8 cellular contexts compared by ENCODE assay signal in the genomic region with DNA sequence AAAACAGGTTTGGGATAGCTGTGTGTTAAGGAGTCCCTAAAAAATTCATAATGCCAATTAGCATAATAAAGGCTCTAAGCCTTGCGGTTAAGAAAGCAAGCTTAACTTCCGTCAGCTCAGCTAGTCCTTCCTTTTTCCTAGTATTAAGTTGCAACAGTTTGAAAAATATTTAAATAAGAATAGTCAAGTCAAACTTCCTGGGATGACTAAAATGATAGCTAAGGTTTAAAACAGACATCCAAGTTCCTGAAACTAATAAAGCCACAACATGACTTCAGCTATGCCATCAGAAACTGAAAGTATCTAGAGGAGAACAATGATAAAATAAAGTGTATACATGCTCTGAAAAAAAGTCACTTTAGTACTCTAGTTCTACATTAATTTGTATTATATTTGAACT. TPM values are rescaled to one million over a fixed set of nuclear protein-coding genes. Genes with fewer than 3 reads are reported as not detected.
DNase-seq lines count a peak whose midpoint lies in the region; ATAC-seq and TF ChIP-seq lines count a peak whose summit lies in the region.

No MANE protein-coding gene starts in this region.

- peak overlapping the region; percentile 96 for H3K4me2 ChIP-seq in GM23248 (ENCODE audit: unreplicated experiment)

- H3K79me2 ChIP-seq in GM23248 (ENCODE audit: insufficient read depth): peaks cover 83% of the 10 kb centered on the region

- H3K9ac ChIP-seq in GM23248: peak overlapping the region; percentile 97
- no peak overlapping the region for H3K9ac ChIP-seq in rectal smooth muscle tissue (ENCODE audit: low read length)

- H3K9me2 ChIP-seq in GM23248 (ENCODE audit: insufficient read depth): no peaks in the 10 kb centered on the region

- no peak overlapping the region for H2AFZ ChIP-seq in GM23248

- H3F3A ChIP-seq in GM23248 (ENCODE audit: insufficient read depth): peaks cover 52% of the 10 kb centered on the region

- peaks cover 33% of the 10 kb centered on the region for H4K20me1 ChIP-seq in GM23248 (ENCODE audit: insufficient read depth)

- intact Hi-C loops in esophagus squamous epithelium (cut with DNase I): no loop called here

- DNase-seq in GM23248: peak; percentile 52
- peak; percentile 55 for DNase-seq in SIG-M5 (lab: John Stamatoyannopoulos, UW)
- DNase-seq in esophagus squamous epithelium (lab: John Stamatoyannopoulos, UW): no peak
- DNase-seq in UCSD-AML1 (lab: John Stamatoyannopoulos, UW; ENCODE audit: unreplicated experiment): no peak
- DNase-seq in omental fat pad (ENCODE audit: low spot score): no peak

- no peak for ATAC-seq in GM18867 (IDR thresholded peaks at IDR 0.05; ENCODE audit: unreplicated experiment)
- ATAC-seq in omental fat pad (ENCODE audit: low FRiP score): no peak
- no peak for ATAC-seq in HG02642 (IDR thresholded peaks at IDR 0.05; ENCODE audit: poor library complexity, unreplicated experiment)

- in situ Hi-C loops in GM23248 (cut with MboI): no loop called here

- TF ChIP-seq POLR2A in esophagus squamous epithelium (IDR thresholded peaks at IDR 0.05): peak in 1 of 4 donors; percentile 14

- H3K4me3 ChIP-seq in GM23248: peak overlapping the region; percentile 94
- peak overlapping the region; percentile 76 to 93 (median 89) for H3K4me3 ChIP-seq in esophagus squamous epithelium
- H3K4me3 ChIP-seq in rectal smooth muscle tissue (ENCODE audit: low read length): peak overlapping the region; percentile 37

- peak overlapping the region; percentile 92 for H3K27ac ChIP-seq in GM23248
- H3K27ac ChIP-seq in esophagus squamous epithelium: peak overlapping the region; percentile 74 to 99 (median 96)
- H3K27ac ChIP-seq in rectal smooth muscle tissue (ENCODE audit: low read depth, low read length): no peak overlapping the region

- TF ChIP-seq CTCF in esophagus squamous epithelium (IDR thresholded peaks at IDR 0.05) (no peak), omental fat pad (IDR thresholded peaks at IDR 0.05) (no peak)

- H3K36me3 ChIP-seq in GM23248 (ENCODE audit: low read depth) (no peaks in the 10 kb centered on the region), esophagus squamous epithelium (no peaks in the 10 kb centered on the region), rectal smooth muscle tissue (ENCODE audit: control insufficient read depth, insufficient read depth, low read length) (peaks cover 2% of the 10 kb centered on the region)

- WGBS in GM23248 (ENCODE audit: low coverage in 1 of 2, low lambda C conversion rate in 2 of 2, missing lambda C conversion rate in 2 of 2), 2 experiments: 27 to 50% methylated on average over 2 of the region's 2 CpGs
- 0 to 2% methylated on average over 2 of the region's 2 CpGs for WGBS in esophagus squamous epithelium, 2 donors

- H3K9me3 ChIP-seq in GM23248 (ENCODE audit: low read depth) (no peaks in the 10 kb centered on the region), esophagus squamous epithelium (no peaks in the 10 kb centered on the region)

- peaks cover 45% of the 10 kb centered on the region for H3K4me1 ChIP-seq in GM23248 (ENCODE audit: insufficient read depth)
- H3K4me1 ChIP-seq in esophagus squamous epithelium: peaks cover 18 to 71% (median 28%) of the 10 kb centered on the region in 3 donors
- peaks cover 13% of the 10 kb centered on the region for H3K4me1 ChIP-seq in rectal smooth muscle tissue (ENCODE audit: control insufficient read depth, insufficient read depth, low read length)

- no peaks in the 10 kb centered on the region for H3K27me3 ChIP-seq in GM23248 (replicated peaks; ENCODE audit: insufficient read depth)
- H3K27me3 ChIP-seq in esophagus squamous epithelium: no peaks in the 10 kb centered on the region
- no peaks in the 10 kb centered on the region for H3K27me3 ChIP-seq in rectal smooth muscle tissue (ENCODE audit: control insufficient read depth, insufficient read depth, low read length)

RNA-seq across cellular contexts. Expression of a gene that starts 3.4 kb away (rescaled TPM):
- total RNA-seq in GM23248 (2014; rRNA removed; shearing (Covaris generic)): 21.4 and 24.9 TPM in 2 replicates
- polyA plus RNA-seq in GM23248 (2016; fragmentation: Nextera tagmentation; extraction: Ambion mirVana): 60.6 and 66.2 TPM in 2 replicates
- total RNA-seq in esophagus squamous epithelium: 10 to 100 TPM; 13.8 to 36.7 (median 25.4) TPM
- total RNA-seq in omental fat pad: 10 to 100 TPM; 22.9 to 41.6 (median 34.6) TPM

Comparison
In these comparisons a context has a peak if more than half of its experiments do, and no peak if none do; other contexts are left out.
1. DNase-seq: peak in GM23248 (single experiment) and SIG-M5 (single experiment); none in esophagus squamous epithelium (single experiment), UCSD-AML1 (single experiment) and omental fat pad (single experiment).
2. H3K4me3 ChIP-seq: peak in every context shown above with its lines; median percentile 94 in GM23248; 89 in esophagus squamous epithelium; 37 in rectal smooth muscle tissue.